Comparison of ENCODE assay signal across 8 cellular contexts in genomic region chr1:211327341-211327921, GRCh38. TPM values are rescaled to one million over a fixed set of nuclear protein-coding genes. Genes with fewer than 3 reads are reported as not detected.
A peak's percentile ranks its signal among the peaks of the same experiment; 100 is the strongest.
DNase-seq lines count a peak whose midpoint lies in the region; ATAC-seq, FAIRE-seq and TF ChIP-seq lines count a peak whose summit lies in the region.

No MANE protein-coding gene starts in this region.

- no peak for TF ChIP-seq POLR2A in lower leg skin (IDR thresholded peaks at IDR 0.05)
- no peak for TF ChIP-seq POLR2A in transverse colon (IDR thresholded peaks at IDR 0.05)

- no peaks in the 10 kb centered on the region for H3K27me3 ChIP-seq in transverse colon

- peaks cover 19 to 61% (median 52%) of the 10 kb centered on the region in 4 donors for H3K4me1 ChIP-seq in transverse colon

- H3K4me3 ChIP-seq in lower leg skin (ENCODE audit: low read depth, poor library complexity, severe bottlenecking) (peak overlapping the region; percentile 65), transverse colon (peak overlapping the region; percentile 80 to 94 (median 84))

- ATAC-seq in HG02678 (IDR thresholded peaks at IDR 0.05; ENCODE audit: unreplicated experiment) = peak; percentile 40

- FAIRE-seq in RCC 7860 (lab: Jason Lieb, UNC) = no peak

- intact Hi-C loops in lower leg skin (cut with DNase I; ENCODE audit: low total_unique reads) (loop anchor here (10.0 kb wide), 1 partner anchor 147 kb away; no protein-coding TSS in a partner anchor), transverse colon (cut with DNase I; ENCODE audit: low total_unique reads) (no loop called here)

- TF ChIP-seq EP300 in transverse colon (IDR thresholded peaks at IDR 0.05; ENCODE audit: low read depth) = no peak

- H3K36me3 ChIP-seq in transverse colon = no peaks in the 10 kb centered on the region

- TF ChIP-seq CTCF in lower leg skin (IDR thresholded peaks at IDR 0.05) (no peak), transverse colon (IDR thresholded peaks at IDR 0.05) (no peak)

- peak; percentile 24 for DNase-seq in stimulated activated CD4-positive, alpha-beta T cell treated with anti-CD3 and anti-CD28 coated beads, Interleukin-1b, Interleukin-23, amount 100 ng/mL, for 48 hours
- DNase-seq in stimulated activated CD4-positive, alpha-beta T cell treated with anti-CD3 and anti-CD28 coated beads, Interleukin-4, amount 100 ng/mL, for 24 hours = no peak
- DNase-seq in RKO (ENCODE audit: low spot score) = peak; percentile 54
- DNase-seq in caudate nucleus (lab: John Stamatoyannopoulos, UW) = peak in 5 of 61 donors; percentile 22 to 58 (median 33)
- DNase-seq in lower leg skin (ENCODE audit: low spot score in 2 of 2) = no peak
- peak; percentile 61 for DNase-seq in transverse colon
- no peak for DNase-seq in RCC 7860 (ENCODE audit: low spot score)

- H3K27ac ChIP-seq in caudate nucleus (ENCODE audit: low read depth, low read length) (peak overlapping the region; percentile 52), transverse colon (peak overlapping the region; percentile 88 to 95 (median 92))

- in situ Hi-C loops in transverse colon (cut with MboI; ENCODE audit: low pct_ligation_motif_present in 1 of 4, low pct_unique_long_range_greater_than_20kb in 1 of 4, low sequenced_read_pairs in 3 of 4) = loop anchor here (10.0 kb wide), 3 partner anchors 147 to 327 kb away; no protein-coding TSS in a partner anchor

- WGBS in lower leg skin, 2 donors = 4 to 5% methylated on average over 16 of the region's 16 CpGs
- WGBS in transverse colon (ENCODE audit: low coverage in 1 of 2), 2 donors = 0 to 1% methylated on average over 4 to 12 of the region's 16 CpGs

- H3K9me3 ChIP-seq in transverse colon = no peaks in the 10 kb centered on the region

RNA-seq across cellular contexts. Expression of gene TRAF5, which starts 0.8 kb away (rescaled TPM):
- total RNA-seq in lower leg skin (1 to 10 TPM; 1.5 to 3.9 (median 1.8) TPM), transverse colon (10 to 100 TPM; 10.5 to 30.5 (median 17.0) TPM)

Comparison
In these comparisons a context has a peak if more than half of its experiments do, and no peak if none do; other contexts are left out.
1. DNase-seq: peak in stimulated activated CD4-positive, alpha-beta T cell treated with anti-CD3 and anti-CD28 coated beads, Interleukin-1b, Interleukin-23, amount 100 ng/mL, for 48 hours (single experiment), RKO (single experiment) and transverse colon (single experiment); none in stimulated activated CD4-positive, alpha-beta T cell treated with anti-CD3 and anti-CD28 coated beads, Interleukin-4, amount 100 ng/mL, for 24 hours (single experiment), lower leg skin (0 of 2) and RCC 7860 (single experiment).